In the genomic region with DNA sequence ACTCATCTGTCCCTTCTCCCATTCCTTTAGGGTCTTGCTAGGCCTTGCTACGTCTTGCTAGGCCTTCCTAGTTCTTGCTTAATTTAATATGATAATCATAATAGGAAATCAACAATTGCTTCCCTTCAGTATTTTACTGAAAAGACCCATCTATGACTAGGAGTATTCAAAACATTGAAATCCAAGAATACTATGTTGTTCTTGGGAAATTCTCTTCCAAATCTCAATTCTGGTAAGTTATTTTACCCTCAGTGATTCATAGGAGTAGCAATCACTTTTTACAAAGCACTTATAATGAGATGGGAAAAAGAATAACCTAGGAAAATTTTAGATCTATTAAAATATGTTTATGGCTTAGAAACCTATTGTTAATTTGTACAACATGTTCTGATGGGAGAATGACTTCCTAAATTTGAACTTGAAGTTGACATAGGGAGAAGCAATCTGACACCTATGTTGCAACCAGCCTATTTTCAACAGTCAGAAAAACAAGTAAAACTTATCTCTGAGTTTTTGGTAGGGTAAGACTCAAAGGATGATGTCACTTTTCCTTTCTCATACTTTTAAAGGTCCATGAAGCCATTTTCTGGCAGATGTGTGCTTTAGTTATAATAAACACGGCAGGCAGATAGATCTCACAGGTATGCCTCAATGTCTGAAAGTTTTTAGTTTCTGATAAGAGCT, we compare ENCODE assay signal across 15 cellular contexts. TPM values are rescaled to one million over a fixed set of nuclear protein-coding genes. Genes with fewer than 3 reads are reported as not detected.
DNase-seq lines count a peak whose midpoint lies in the region; ATAC-seq, FAIRE-seq and TF ChIP-seq lines count a peak whose summit lies in the region.
"Had no signal": no experiment of that assay in that cellular context is flagged by ENCODE, and none has a peak within 500 bp of the region (broad histone marks: within the 10 kb centered on the region; RNA-seq: fewer than 3 reads in every experiment).

No MANE protein-coding gene starts in this region.

- FAIRE-seq in astrocyte (lab: Jason Lieb, UNC), result no peak
- FAIRE-seq: GM19239 had no signal

- H3K4me2 ChIP-seq in astrocyte (ENCODE audit: low read length), result no peak overlapping the region

- H3K27ac ChIP-seq in astrocyte (ENCODE audit: low read depth, low read length), result no peak overlapping the region
- H3K27ac ChIP-seq in effector memory CD4-positive, alpha-beta T cell (ENCODE audit: insufficient read depth, low read length, poor library complexity, severe bottlenecking), result no peak overlapping the region

- H2AFZ ChIP-seq in astrocyte (ENCODE audit: low read depth, low read length), result no peak overlapping the region

- ATAC-seq in Right ventricle myocardium inferior (peak; percentile 65), left lobe of liver (peak; percentile 37), T-helper 17 cell (no peak)
- ATAC-seq in activated T-cell treated with anti-CD3 and anti-CD28 coated beads, Interleukin-2, amount 50 U/mL, for 4 hours, result no peak

- H3K36me3 ChIP-seq in astrocyte (ENCODE audit: insufficient read depth, low read length), result no peaks in the 10 kb centered on the region
- H3K36me3 ChIP-seq in effector memory CD4-positive, alpha-beta T cell (ENCODE audit: control insufficient read depth, insufficient read depth, low read length), result no peaks in the 10 kb centered on the region

- H3K9me3 ChIP-seq in astrocyte (ENCODE audit: insufficient read depth, low read depth, low read length), result no peaks in the 10 kb centered on the region
- no peaks in the 10 kb centered on the region for H3K9me3 ChIP-seq in T-helper 17 cell (ENCODE audit: control insufficient read depth, low read length, poor library complexity, severe bottlenecking)
- H3K9me3 ChIP-seq in effector memory CD4-positive, alpha-beta T cell (ENCODE audit: control insufficient read depth, low read length), result no peaks in the 10 kb centered on the region

- no peak overlapping the region for H3K9ac ChIP-seq in astrocyte (ENCODE audit: low read length)

- H3K4me1 Mint-ChIP-seq in astrocyte (ENCODE audit: low read depth, unreplicated experiment) (no peaks in the 10 kb centered on the region), T-helper 17 cell (no peaks in the 10 kb centered on the region)
- H3K4me1 Mint-ChIP-seq in activated T-cell treated with anti-CD3 and anti-CD28 coated beads, Interleukin-2, amount 50 U/mL, for 4 hours (ENCODE audit: low read depth), result no peaks in the 10 kb centered on the region

- DNase-seq in Right ventricle myocardium inferior (ENCODE audit: missing footprints), result no peak
- no peak for DNase-seq in cardiac septum (ENCODE audit: low spot score)
- DNase-seq in astrocyte (ENCODE audit: low read depth), result peak; percentile 21
- DNase-seq in left lobe of liver (ENCODE audit: low spot score), result no peak
- DNase-seq in T-helper 17 cell, result no peak
- no peak for DNase-seq in effector memory CD4-positive, alpha-beta T cell
- DNase-seq in activated T-cell treated with anti-CD3 and anti-CD28 coated beads, Interleukin-2, amount 50 U/mL, for 4 hours, result no peak
- DNase-seq in HPDE6-E6E7 (ENCODE audit: extremely low spot score), result no peak
- DNase-seq: 8988T, dermis blood vessel endothelial cell, NCI-H2081 treated with DMSO at 0.1 percent for 48 hours, T1000 had no signal

- no peak for TF ChIP-seq CTCF in astrocyte (IDR thresholded peaks at IDR 0.05; ENCODE audit: insufficient read depth, low read depth, low read length)

- no peaks in the 10 kb centered on the region for H3K4me1 ChIP-seq in astrocyte (ENCODE audit: insufficient read depth, low read length)
- H3K4me1 ChIP-seq in effector memory CD4-positive, alpha-beta T cell (ENCODE audit: control insufficient read depth, insufficient read depth, low read length, poor library complexity, severe bottlenecking), result no peaks in the 10 kb centered on the region

- no peaks in the 10 kb centered on the region for H3K9me3 Mint-ChIP-seq in astrocyte (ENCODE audit: unreplicated experiment)
- H3K9me3 Mint-ChIP-seq in activated T-cell treated with anti-CD3 and anti-CD28 coated beads, Interleukin-2, amount 50 U/mL, for 4 hours, result no peaks in the 10 kb centered on the region

- H3K4me3 Mint-ChIP-seq in astrocyte (ENCODE audit: unreplicated experiment) (no peak overlapping the region), T-helper 17 cell (no peak overlapping the region)
- no peak overlapping the region for H3K4me3 Mint-ChIP-seq in activated T-cell treated with anti-CD3 and anti-CD28 coated beads, Interleukin-2, amount 50 U/mL, for 4 hours
- H3K4me3 Mint-ChIP-seq: activated naive CD8-positive, alpha-beta T cell had no signal

- no peaks in the 10 kb centered on the region for H3K27me3 ChIP-seq in astrocyte (ENCODE audit: insufficient read depth, low read length)
- no peaks in the 10 kb centered on the region for H3K27me3 ChIP-seq in effector memory CD4-positive, alpha-beta T cell (replicated peaks; ENCODE audit: control insufficient read depth, insufficient read depth, low read length, poor library complexity, severe bottlenecking)

- H3K79me2 ChIP-seq in astrocyte (ENCODE audit: insufficient read depth, low read length), result no peaks in the 10 kb centered on the region

- H3K27ac Mint-ChIP-seq in astrocyte (ENCODE audit: unreplicated experiment), result no peak overlapping the region
- H3K27ac Mint-ChIP-seq in T-helper 17 cell, result no peak overlapping the region
- H3K27ac Mint-ChIP-seq: activated naive CD8-positive, alpha-beta T cell; progenitor cell of endocrine pancreas had no signal

- H3K27me3 Mint-ChIP-seq in astrocyte (ENCODE audit: low read depth, unreplicated experiment) (no peaks in the 10 kb centered on the region), T-helper 17 cell (no peaks in the 10 kb centered on the region)
- no peaks in the 10 kb centered on the region for H3K27me3 Mint-ChIP-seq in activated T-cell treated with anti-CD3 and anti-CD28 coated beads, Interleukin-2, amount 50 U/mL, for 4 hours (ENCODE audit: low read depth)
- H3K27me3 Mint-ChIP-seq: activated naive CD8-positive, alpha-beta T cell; progenitor cell of endocrine pancreas had no signal

- H3K36me3 Mint-ChIP-seq in astrocyte (ENCODE audit: low read depth, unreplicated experiment) (no peaks in the 10 kb centered on the region), T-helper 17 cell (ENCODE audit: low read depth) (no peaks in the 10 kb centered on the region)
- no peaks in the 10 kb centered on the region for H3K36me3 Mint-ChIP-seq in activated T-cell treated with anti-CD3 and anti-CD28 coated beads, Interleukin-2, amount 50 U/mL, for 4 hours (ENCODE audit: insufficient read depth)
- H3K36me3 Mint-ChIP-seq: activated naive CD8-positive, alpha-beta T cell had no signal

- no peak overlapping the region for H3K4me3 ChIP-seq in astrocyte (ENCODE audit: insufficient read depth, low read depth, low read length)
- no peak overlapping the region for H3K4me3 ChIP-seq in effector memory CD4-positive, alpha-beta T cell (ENCODE audit: insufficient read depth, low read depth, low read length, poor library complexity, severe bottlenecking)

- intact Hi-C loops in Right ventricle myocardium inferior (cut with DNase I), result no loop called here
- intact Hi-C loops in cardiac septum (cut with DNase I), result no loop called here

- no peaks in the 10 kb centered on the region for H4K20me1 ChIP-seq in astrocyte (ENCODE audit: insufficient read depth, low read length)

RNA-seq across cellular contexts. Expression of a gene that starts 29.5 kb away (rescaled TPM):
- total RNA-seq in Right ventricle myocardium inferior, result 285 TPM
- 302 TPM for total RNA-seq in cardiac septum
- total RNA-seq in astrocyte, result 73.2 and 78.5 TPM in 2 replicates
- 34.9 TPM for total RNA-seq in left lobe of liver
- total RNA-seq in T-helper 17 cell, result 10 to 100 TPM; 59.7 to 64.1 TPM
- 10 to 100 TPM; 34.6 to 39.3 (median 34.7) TPM for total RNA-seq in activated T-cell treated with anti-CD3 and anti-CD28 coated beads, Interleukin-2, amount 50 U/mL, for 4 hours

Comparison
In these comparisons a context has a peak if more than half of its experiments do, and no peak if none do; other contexts are left out.
1. ATAC-seq: peak in Right ventricle myocardium inferior (single experiment) and left lobe of liver (single experiment); none in T-helper 17 cell (single experiment) and activated T-cell treated with anti-CD3 and anti-CD28 coated beads, Interleukin-2, amount 50 U/mL, for 4 hours (0 of 2).